ENCODE assay signal across 18 cellular contexts in genomic region chr11:10607462-10607861, GRCh38. TPM values are rescaled to one million over a fixed set of nuclear protein-coding genes. Genes with fewer than 3 reads are reported as not detected.
DNase-seq lines count a peak whose midpoint lies in the region; ATAC-seq and TF ChIP-seq lines count a peak whose summit lies in the region.
"Had no signal": no experiment of that assay in that cellular context is flagged by ENCODE, and none has a peak within 500 bp of the region (broad histone marks: within the 10 kb centered on the region; RNA-seq: fewer than 3 reads in every experiment).

No MANE protein-coding gene starts in this region.

- peaks cover 87% of the 10 kb centered on the region for H3K4me1 Mint-ChIP-seq in dendritic cell treated with granulocyte-macrophage colony-stimulating factor and Interleukin-4, amounts not matched to agents 40 ng/mL and 50 ng/mL, for 4 days (ENCODE audit: low read depth)

- H3K9me3 ChIP-seq in DOHH2 (ENCODE audit: control insufficient read depth, insufficient read depth, low read length) (no peaks in the 10 kb centered on the region), lower lobe of right lung (no peaks in the 10 kb centered on the region), stomach (no peaks in the 10 kb centered on the region)
- H3K9me3 ChIP-seq: vagina had no signal

- H3K36me3 Mint-ChIP-seq in dendritic cell treated with granulocyte-macrophage colony-stimulating factor and Interleukin-4, amounts not matched to agents 40 ng/mL and 50 ng/mL, for 4 days (ENCODE audit: low read depth): no peaks in the 10 kb centered on the region
- H3K36me3 Mint-ChIP-seq: immature natural killer cell had no signal

- no peaks in the 10 kb centered on the region for H3K9me2 ChIP-seq in DOHH2 (replicated peaks; ENCODE audit: control insufficient read depth, low read length)

- H3K9me3 Mint-ChIP-seq in dendritic cell treated with granulocyte-macrophage colony-stimulating factor and Interleukin-4, amounts not matched to agents 40 ng/mL and 50 ng/mL, for 4 days: peaks cover 2% of the 10 kb centered on the region
- H3K9me3 Mint-ChIP-seq: immature natural killer cell; T-helper 1 cell treated with Interleukin-12 subunit alpha and Interleukin-12 subunit beta and Interleukin-4 antibody, amounts not matched to agents 30 μg/mL and 1 μg/mL, for 36 hours had no signal

- H3K27ac Mint-ChIP-seq in dendritic cell treated with granulocyte-macrophage colony-stimulating factor and Interleukin-4, amounts not matched to agents 40 ng/mL and 50 ng/mL, for 4 days: peak overlapping the region; percentile 52
- H3K27ac Mint-ChIP-seq: T-helper 1 cell treated with Interleukin-12 subunit alpha and Interleukin-12 subunit beta and Interleukin-4 antibody, amounts not matched to agents 30 μg/mL and 1 μg/mL, for 36 hours had no signal

- H3K27me3 Mint-ChIP-seq in dendritic cell treated with granulocyte-macrophage colony-stimulating factor and Interleukin-4, amounts not matched to agents 40 ng/mL and 50 ng/mL, for 4 days: peaks cover 17% of the 10 kb centered on the region

- 34 to 48% (median 41%) methylated on average over 4 to 6 of the region's 6 CpGs for WGBS in stomach, 5 donors

- H3K4me2 ChIP-seq in DOHH2 (ENCODE audit: low read length): peak overlapping the region; percentile 71

- H3K4me1 ChIP-seq in DOHH2 (ENCODE audit: control insufficient read depth, low read length) (peaks cover 83% of the 10 kb centered on the region), lower lobe of right lung (peaks cover 58% of the 10 kb centered on the region), stomach (peaks cover 4 to 55% (median 17%) of the 10 kb centered on the region in 4 donors)

- H3K36me3 ChIP-seq in DOHH2 (ENCODE audit: control insufficient read depth, low read length) (no peaks in the 10 kb centered on the region), lower lobe of right lung (no peaks in the 10 kb centered on the region), stomach (peaks cover 0 to 36% (median 17%) of the 10 kb centered on the region in 4 donors)

- H3K27ac ChIP-seq in DOHH2 (ENCODE audit: low read depth, low read length) (peak overlapping the region; percentile 60), lower lobe of right lung (peak overlapping the region; percentile 70), stomach (peak overlapping the region in 4 of 5 donors; percentile 67 to 90 (median 84))

- H4K20me1 ChIP-seq in DOHH2 (ENCODE audit: control insufficient read depth, insufficient read depth, low read depth, low read length): no peaks in the 10 kb centered on the region

- intact Hi-C loops in dendritic cell treated with granulocyte-macrophage colony-stimulating factor and Interleukin-4, amounts not matched to agents 40 ng/mL and 50 ng/mL, for 4 days (cut with micrococcal nuclease): no loop called here
- intact Hi-C loops in lower lobe of right lung (cut with DNase I) (no loop called here), stomach (cut with DNase I; ENCODE audit: low total_unique reads) (no loop called here)

- no peak for TF ChIP-seq POLR2A in stomach (IDR thresholded peaks at IDR 0.05)

- TF ChIP-seq CTCF in DOHH2 (IDR thresholded peaks at IDR 0.05; ENCODE audit: low read depth, low read length, poor library complexity, severe bottlenecking) (no peak), lower lobe of right lung (IDR thresholded peaks at IDR 0.05) (no peak), stomach (IDR thresholded peaks at IDR 0.05) (no peak)

- no peaks in the 10 kb centered on the region for H3K27me3 ChIP-seq in DOHH2 (ENCODE audit: control insufficient read depth, low read length)
- H3K27me3 ChIP-seq in lower lobe of right lung (ENCODE audit: low read depth): no peaks in the 10 kb centered on the region
- no peaks in the 10 kb centered on the region for H3K27me3 ChIP-seq in stomach
- H3K27me3 ChIP-seq: vagina had no signal

- H3K4me3 ChIP-seq in DOHH2 (ENCODE audit: low read length): peak overlapping the region; percentile 56
- no peak overlapping the region for H3K4me3 ChIP-seq in lower lobe of right lung
- H3K4me3 ChIP-seq in stomach: no peak overlapping the region
- H3K4me3 ChIP-seq: skin epidermis, vagina had no signal

- H3K4me3 Mint-ChIP-seq in dendritic cell treated with granulocyte-macrophage colony-stimulating factor and Interleukin-4, amounts not matched to agents 40 ng/mL and 50 ng/mL, for 4 days: no peak overlapping the region
- H3K4me3 Mint-ChIP-seq: immature natural killer cell; T-helper 1 cell treated with Interleukin-12 subunit alpha and Interleukin-12 subunit beta and Interleukin-4 antibody, amounts not matched to agents 30 μg/mL and 1 μg/mL, for 36 hours had no signal

- 0 out of 2 replicates have a peak, but pooled peaks cover 2% of the 10 kb centered on the region for H3F3A ChIP-seq in DOHH2 (ENCODE audit: control insufficient read depth, insufficient read depth)

- ATAC-seq in lower lobe of right lung: peak; percentile 5 to 26
- ATAC-seq in HG02759 (IDR thresholded peaks at IDR 0.05; ENCODE audit: unreplicated experiment): no peak

- no peaks in the 10 kb centered on the region for H3K79me2 ChIP-seq in DOHH2 (ENCODE audit: control insufficient read depth, low read length)

- DNase-seq in lower lobe of right lung (no peak), stomach (no peak), DMS 273 treated with DMSO at 0.1 percent for 48 hours (lab: John Stamatoyannopoulos, UW) (no peak), NCI-H1048 (lab: John Stamatoyannopoulos, UW) (no peak)
- no peak for DNase-seq in activated CD4-positive, alpha-beta T cell treated with anti-CD3 and anti-CD28 coated beads for 1 hour
- DNase-seq: activated CD4-positive, CD25-positive, alpha-beta regulatory T cell; activated effector memory CD4-positive, alpha-beta T cell treated with Interleukin-2 at 50 U/mL for 16 hours; HCEC 1CT; immature natural killer cell; NCI-H1694; SHP77 had no signal

- TF ChIP-seq EP300 in stomach (IDR thresholded peaks at IDR 0.05): no peak

RNA-seq across cellular contexts. Expression of gene LYVE1, which starts 39.0 kb away (rescaled TPM):
- total RNA-seq in lower lobe of right lung (95.2 TPM), stomach (100 to 1,000 TPM in 1 of 5 donors, 10 to 100 TPM in 3, 1 to 10 TPM in 1; 5.2 to 149 (median 26.8) TPM)
- polyA plus RNA-seq in stomach: 10 to 100 TPM in 1 of 3 donors, 1 to 10 TPM in 2; 7.3 to 14.4 (median 8.6) TPM
- total RNA-seq: HT1080 had no signal
- polyA plus RNA-seq: immature natural killer cell had no signal
